In genomic region chr1:109717729-109718128, GRCh38 we compare ENCODE assay signal across 28 cellular contexts. TPM values are rescaled to one million over a fixed set of nuclear protein-coding genes. Genes with fewer than 3 reads are reported as not detected.
DNase-seq lines count a peak whose midpoint lies in the region; ATAC-seq and TF ChIP-seq lines count a peak whose summit lies in the region.
"Had no signal": no experiment of that assay in that cellular context is flagged by ENCODE, and none has a peak within 500 bp of the region (broad histone marks: within the 10 kb centered on the region; RNA-seq: fewer than 3 reads in every experiment).

No MANE protein-coding gene starts in this region.

- H3K27me3 Mint-ChIP-seq in endothelial cell (ENCODE audit: unreplicated experiment) (peaks cover 4% of the 10 kb centered on the region), neural progenitor cell (ENCODE audit: insufficient read depth, low read depth) (peaks cover 14% of the 10 kb centered on the region)

- peak overlapping the region; percentile 39 for H3K4me3 Mint-ChIP-seq in endothelial cell (ENCODE audit: unreplicated experiment)
- no peak overlapping the region for H3K4me3 Mint-ChIP-seq in neural progenitor cell
- H3K4me3 Mint-ChIP-seq: CD4-positive, alpha-beta memory T cell; GM23338; H9 had no signal

- TF ChIP-seq CTCF in PC-9 (conservative IDR thresholded peaks at IDR 0.05) (no peak), endothelial cell (IDR thresholded peaks at IDR 0.05; ENCODE audit: unreplicated experiment) (no peak), esophagus squamous epithelium (IDR thresholded peaks at IDR 0.05) (no peak), neural progenitor cell (IDR thresholded peaks at IDR 0.05) (no peak), right atrium auricular region (IDR thresholded peaks at IDR 0.05) (no peak), gastrocnemius medialis (IDR thresholded peaks at IDR 0.05 in 4 of 5, conservative IDR thresholded peaks at IDR 0.05 in 1 of 5) (no peak)

- no peaks in the 10 kb centered on the region for H3K79me2 ChIP-seq in PC-9 (ENCODE audit: low read depth)
- H3K79me2 ChIP-seq in neural progenitor cell (ENCODE audit: low read depth): no peaks in the 10 kb centered on the region

- POLR2A ChIA-PET in PC-9 (lab: Charles Lee; ENCODE audit: unreplicated experiment): no interaction called here

- H3K4me2 ChIP-seq in PC-9: no peak overlapping the region
- H3K4me2 ChIP-seq in neural progenitor cell: no peak overlapping the region
- H3K4me2 ChIP-seq: A549; BLaER1 treated with 17β-estradiol and CSF1 and Interleukin-3, amounts not matched to agents 10 nM and 100 nM; GM23338 had no signal

- H3K27me3 ChIP-seq in PC-9 (ENCODE audit: insufficient read depth, low read depth): no peaks in the 10 kb centered on the region
- H3K27me3 ChIP-seq in esophagus squamous epithelium: no peaks in the 10 kb centered on the region
- no peaks in the 10 kb centered on the region for H3K27me3 ChIP-seq in neural progenitor cell
- H3K27me3 ChIP-seq in right atrium auricular region: no peaks in the 10 kb centered on the region
- H3K27me3 ChIP-seq in gastrocnemius medialis: no peaks in the 10 kb centered on the region
- no peaks in the 10 kb centered on the region for H3K27me3 ChIP-seq in right cardiac atrium (ENCODE audit: control insufficient read depth, insufficient read depth)
- H3K27me3 ChIP-seq: SJSA1 had no signal

- H3K4me1 ChIP-seq in PC-9 (replicated peaks; ENCODE audit: insufficient read depth): peaks cover 53% of the 10 kb centered on the region
- peaks cover 24 to 56% (median 48%) of the 10 kb centered on the region in 3 donors for H3K4me1 ChIP-seq in esophagus squamous epithelium
- H3K4me1 ChIP-seq in neural progenitor cell: no peaks in the 10 kb centered on the region
- no peaks in the 10 kb centered on the region for H3K4me1 ChIP-seq in right atrium auricular region
- H3K4me1 ChIP-seq in gastrocnemius medialis: no peaks in the 10 kb centered on the region
- no peaks in the 10 kb centered on the region for H3K4me1 ChIP-seq in right cardiac atrium (ENCODE audit: control insufficient read depth, insufficient read depth, low read length)

- H3K27ac ChIP-seq in PC-9 (peak overlapping the region; percentile 92; the same call in 1 of the 2 replicates), esophagus squamous epithelium (peak overlapping the region; percentile 71 to 85 (median 76)), neural progenitor cell (no peak overlapping the region), right atrium auricular region (no peak overlapping the region), gastrocnemius medialis (no peak overlapping the region), right cardiac atrium (ENCODE audit: low read length) (no peak overlapping the region)

- in situ Hi-C loops in gastrocnemius medialis (cut with MboI; ENCODE audit: low sequenced_read_pairs in 4 of 4): no loop called here

- no peaks in the 10 kb centered on the region for H3K9me2 ChIP-seq in PC-9 (ENCODE audit: insufficient read depth)

- intact Hi-C loops in PC-9 (cut with micrococcal nuclease; ENCODE audit: unreplicated experiment): loop anchor here (5.0 kb wide), 1 partner anchor 60 kb away; the partner anchor contains the start of gene GSTM4
- intact Hi-C loops in esophagus squamous epithelium (cut with DNase I): no loop called here
- intact Hi-C loops in gastrocnemius medialis (cut with DNase I; ENCODE audit: low total_unique reads): loop anchor here (5.0 kb wide), 1 partner anchor 55 kb away; no protein-coding TSS in a partner anchor
- intact Hi-C loops in right cardiac atrium (cut with DNase I): no loop called here

- no peaks in the 10 kb centered on the region for H4K20me1 ChIP-seq in PC-9 (ENCODE audit: insufficient read depth)
- H4K20me1 ChIP-seq in neural progenitor cell (ENCODE audit: low read depth): no peaks in the 10 kb centered on the region
- H4K20me1 ChIP-seq: BLaER1 treated with 17β-estradiol and CSF1 and Interleukin-3, amounts not matched to agents 10 nM and 100 nM had no signal

- 48 to 55% methylated on average over 5 of the region's 5 CpGs for WGBS in esophagus squamous epithelium, 2 donors
- WGBS in right cardiac atrium: 84% methylated on average over 5 of the region's 5 CpGs

- peaks cover 13% of the 10 kb centered on the region for H3K4me1 Mint-ChIP-seq in endothelial cell (ENCODE audit: unreplicated experiment)
- no peaks in the 10 kb centered on the region for H3K4me1 Mint-ChIP-seq in neural progenitor cell
- H3K4me1 Mint-ChIP-seq: CD4-positive, alpha-beta memory T cell; GM23338; H9 had no signal

- H3K9me3 Mint-ChIP-seq in endothelial cell (ENCODE audit: unreplicated experiment): no peaks in the 10 kb centered on the region
- H3K9me3 Mint-ChIP-seq in neural progenitor cell: no peaks in the 10 kb centered on the region
- H3K9me3 Mint-ChIP-seq: GM23338, H9 had no signal

- H3K36me3 ChIP-seq in PC-9 (ENCODE audit: low read depth) (no peaks in the 10 kb centered on the region), esophagus squamous epithelium (no peaks in the 10 kb centered on the region), neural progenitor cell (no peaks in the 10 kb centered on the region), right atrium auricular region (no peaks in the 10 kb centered on the region), gastrocnemius medialis (no peaks in the 10 kb centered on the region)
- H3K36me3 ChIP-seq: BLaER1 treated with 17β-estradiol and CSF1 and Interleukin-3, amounts not matched to agents 10 nM and 100 nM; SJSA1 had no signal

- no peak overlapping the region for H3K4me3 ChIP-seq in PC-9
- no peak overlapping the region for H3K4me3 ChIP-seq in esophagus squamous epithelium
- no peak overlapping the region for H3K4me3 ChIP-seq in neural progenitor cell
- no peak overlapping the region for H3K4me3 ChIP-seq in right atrium auricular region
- H3K4me3 ChIP-seq in gastrocnemius medialis: no peak overlapping the region
- H3K4me3 ChIP-seq in right cardiac atrium (ENCODE audit: low read length): no peak overlapping the region
- H3K4me3 ChIP-seq: A549; BLaER1 treated with 17β-estradiol and CSF1 and Interleukin-3, amounts not matched to agents 10 nM and 100 nM; GM23338; SJSA1 had no signal

- H3K9ac ChIP-seq in neural progenitor cell: no peak overlapping the region
- H3K9ac ChIP-seq: BLaER1 treated with 17β-estradiol and CSF1 and Interleukin-3, amounts not matched to agents 10 nM and 100 nM had no signal

- BruUV-seq in PC-9 (replicated peaks; lab: Mats Ljungman, UMichigan): no TSS peak

- H3K9me3 ChIP-seq in PC-9 (ENCODE audit: insufficient read depth, low read depth) (peaks cover 14% of the 10 kb centered on the region), esophagus squamous epithelium (no peaks in the 10 kb centered on the region), neural progenitor cell (ENCODE audit: low read depth) (no peaks in the 10 kb centered on the region), right atrium auricular region (no peaks in the 10 kb centered on the region), gastrocnemius medialis (no peaks in the 10 kb centered on the region), right cardiac atrium (ENCODE audit: control insufficient read depth, low read length) (no peaks in the 10 kb centered on the region)
- H3K9me3 ChIP-seq: A549, SJSA1 had no signal

- peaks cover 25% of the 10 kb centered on the region for H3F3A ChIP-seq in PC-9 (ENCODE audit: insufficient read depth, low read depth)
- H3F3A ChIP-seq in neural progenitor cell (ENCODE audit: low read depth): no peaks in the 10 kb centered on the region

- no peak for DNase-seq in PC-9
- DNase-seq in endothelial cell (ENCODE audit: low spot score): no peak
- DNase-seq in esophagus squamous epithelium (lab: John Stamatoyannopoulos, UW): no peak
- peak; percentile 0 for DNase-seq in neural progenitor cell (ENCODE audit: low spot score)
- no peak for DNase-seq in right atrium auricular region (ENCODE audit: low spot score)
- DNase-seq in Kasumi-1 (lab: John Stamatoyannopoulos, UW): no peak
- no peak for DNase-seq in gastrocnemius medialis
- no peak for DNase-seq in right cardiac atrium
- DNase-seq: AML-193; CD4-positive, alpha-beta memory T cell; COR-L47; H9; KBM-7; MM.1S; NCI-H2029 treated with DMSO at 0.1 percent for 48 hours; NCI-H446 treated with DMSO at 0.1 percent for 48 hours; NCI-H82; NK-92 treated with Interleukin-12 subunit alpha and Interleukin-12 subunit beta, amount 100 ng/mL, for 24 hours; Right ventricle myocardium superior; RPMI8226 had no signal

- H3K27ac Mint-ChIP-seq in endothelial cell (ENCODE audit: unreplicated experiment) (no peak overlapping the region), neural progenitor cell (peak overlapping the region; percentile 16)
- H3K27ac Mint-ChIP-seq: CD4-positive, alpha-beta memory T cell; GM23338 had no signal

- CTCF ChIA-PET in PC-9 (lab: Charles Lee): interaction anchor here (0.6 kb wide), 1 partner anchor 63 kb away, joined by 3 read pairs; no protein-coding TSS in a partner anchor

- H2AFZ ChIP-seq in PC-9 (no peak overlapping the region), neural progenitor cell (replicated peaks) (no peak overlapping the region)
- H2AFZ ChIP-seq: GM23338 had no signal

- no peak for TF ChIP-seq POLR2A in esophagus squamous epithelium (IDR thresholded peaks at IDR 0.05)
- no peak for TF ChIP-seq POLR2A in gastrocnemius medialis (IDR thresholded peaks at IDR 0.05)

- H3K36me3 Mint-ChIP-seq in endothelial cell (ENCODE audit: low read depth, unreplicated experiment): peaks cover 8% of the 10 kb centered on the region
- no peaks in the 10 kb centered on the region for H3K36me3 Mint-ChIP-seq in neural progenitor cell
- H3K36me3 Mint-ChIP-seq: CD4-positive, alpha-beta memory T cell had no signal

- ATAC-seq in gastrocnemius medialis (no peak), right cardiac atrium (no peak)

RNA-seq across cellular contexts. Expression of gene GSTM5, which starts 5.7 kb away (rescaled TPM):
- not detected in 2 replicates for total RNA-seq in PC-9 (2021)
- total RNA-seq in endothelial cell (ENCODE audit: unreplicated experiment): 27.9 TPM
- 1 to 10 TPM in 2 of 4 donors, not detected in 2; 2.2 to 4.6 TPM for total RNA-seq in esophagus squamous epithelium
- total RNA-seq in neural progenitor cell (ENCODE audit: low replicate concordance): 0.62 TPM in 1 of 2 replicates, not detected in the other
- 1 to 10 TPM; 2.8 to 3.6 TPM for total RNA-seq in right atrium auricular region
- 1 to 10 TPM in 1 of 4 donors, under 1 TPM in 3; 0.15 to 1.9 (median 0.63) TPM for total RNA-seq in gastrocnemius medialis
- 10 to 100 TPM in 2 of 4 donors, 1 to 10 TPM in 2; 5.3 to 13.7 (median 10.0) TPM for total RNA-seq in right cardiac atrium
- polyA plus RNA-seq in right cardiac atrium: 7.8 TPM
- total RNA-seq: CD4-positive, alpha-beta memory T cell; Daoy; H9; HepG2; HT1080; SJSA1 had no signal
- polyA plus RNA-seq: A549; CD4-positive, alpha-beta memory T cell; HepG2 had no signal

RNA-seq across cellular contexts. Expression of gene GSTM3, which starts 23.1 kb away (rescaled TPM):
- total RNA-seq in PC-9 (2021): 101 and 110 TPM in 2 replicates
- 6.9 TPM for total RNA-seq in endothelial cell (ENCODE audit: unreplicated experiment)
- 100 to 1,000 TPM in 2 of 4 donors, 10 to 100 TPM in 2; 86.2 to 273 (median 150) TPM for total RNA-seq in esophagus squamous epithelium
- total RNA-seq in neural progenitor cell (ENCODE audit: low replicate concordance): 6.4 and 12.9 TPM in 2 replicates
- 100 to 1,000 TPM; 121 to 197 TPM for total RNA-seq in right atrium auricular region
- 10 to 100 TPM; 54.2 to 85.6 (median 71.8) TPM for total RNA-seq in gastrocnemius medialis
- total RNA-seq in right cardiac atrium: 100 to 1,000 TPM in 2 of 4 donors, 10 to 100 TPM in 2; 65.5 to 150 (median 112) TPM
- 279 TPM for polyA plus RNA-seq in right cardiac atrium

RNA-seq across cellular contexts. Expression of gene GSTM1, which starts 30.1 kb away (rescaled TPM):
- total RNA-seq in PC-9 (2021): not detected in 2 replicates
- total RNA-seq in endothelial cell (ENCODE audit: unreplicated experiment): not detected
- 100 to 1,000 TPM in 1 of 4 donors, under 1 TPM in 1, not detected in 2; 0.83 to 299 TPM for total RNA-seq in esophagus squamous epithelium
- total RNA-seq in neural progenitor cell (ENCODE audit: low replicate concordance): 13.8 and 20.8 TPM in 2 replicates
- 10 to 100 TPM in 1 of 2 donors, not detected in 1; 21.6 TPM for total RNA-seq in right atrium auricular region
- 10 to 100 TPM in 1 of 4 donors, not detected in 3; 30.3 TPM for total RNA-seq in gastrocnemius medialis
- total RNA-seq in right cardiac atrium: 10 to 100 TPM in 1 of 4 donors, not detected in 3; 31.1 TPM
- polyA plus RNA-seq in right cardiac atrium: 38.9 TPM
- total RNA-seq: CD4-positive, alpha-beta memory T cell; G401; GM23338; HepG2; Right ventricle myocardium superior had no signal
- polyA plus RNA-seq: A549, GM23338 had no signal

RNA-seq across cellular contexts. Expression of gene EPS8L3, which starts 46.0 kb away (rescaled TPM):
- 0.68 and 1.2 TPM in 2 replicates for total RNA-seq in PC-9 (2021)
- total RNA-seq in endothelial cell (ENCODE audit: unreplicated experiment): not detected
- total RNA-seq in esophagus squamous epithelium: under 1 TPM in 1 of 4 donors, not detected in 3; 0.19 TPM
- not detected in 2 replicates for total RNA-seq in neural progenitor cell (ENCODE audit: low replicate concordance)
- total RNA-seq in right atrium auricular region: under 1 TPM in 1 of 2 donors, not detected in 1; 0.19 TPM
- 1 to 10 TPM in 1 of 4 donors, not detected in 3; 1.4 TPM for total RNA-seq in gastrocnemius medialis
- total RNA-seq in right cardiac atrium: not detected
- polyA plus RNA-seq in right cardiac atrium: not detected
- total RNA-seq: CD4-positive, alpha-beta memory T cell; Daoy; G401; GM23338; H9; HT1080; Right ventricle myocardium superior; SJSA1 had no signal
- polyA plus RNA-seq: CD4-positive, alpha-beta memory T cell; GM23338 had no signal

RNA-seq across cellular contexts. Expression of gene GSTM2, which starts 49.9 kb away (rescaled TPM):
- total RNA-seq in PC-9 (2021) (9.3 and 10.2 TPM in 2 replicates), endothelial cell (ENCODE audit: unreplicated experiment) (20.4 TPM), esophagus squamous epithelium (10 to 100 TPM; 17.8 to 87.9 (median 46.2) TPM), neural progenitor cell (ENCODE audit: low replicate concordance) (15.6 and 24.2 TPM in 2 replicates), right atrium auricular region (10 to 100 TPM; 31.7 to 53.8 TPM), gastrocnemius medialis (10 to 100 TPM; 29.2 to 41.4 (median 39.0) TPM), right cardiac atrium (10 to 100 TPM; 50.3 to 92.8 (median 72.6) TPM)
- polyA plus RNA-seq in right cardiac atrium: 99.5 TPM

Comparison
In these comparisons a context has a peak if more than half of its experiments do, and no peak if none do; other contexts are left out.
1. H3K27ac ChIP-seq: peak in PC-9 (single experiment) and esophagus squamous epithelium (4 of 4); none in neural progenitor cell (single experiment), right atrium auricular region (0 of 2), gastrocnemius medialis (0 of 4) and right cardiac atrium (single experiment).
2. intact Hi-C loops: an anchor here in PC-9 (5.0 kb wide) and gastrocnemius medialis (5.0 kb wide); none called in esophagus squamous epithelium and right cardiac atrium.